In the genomic region with DNA sequence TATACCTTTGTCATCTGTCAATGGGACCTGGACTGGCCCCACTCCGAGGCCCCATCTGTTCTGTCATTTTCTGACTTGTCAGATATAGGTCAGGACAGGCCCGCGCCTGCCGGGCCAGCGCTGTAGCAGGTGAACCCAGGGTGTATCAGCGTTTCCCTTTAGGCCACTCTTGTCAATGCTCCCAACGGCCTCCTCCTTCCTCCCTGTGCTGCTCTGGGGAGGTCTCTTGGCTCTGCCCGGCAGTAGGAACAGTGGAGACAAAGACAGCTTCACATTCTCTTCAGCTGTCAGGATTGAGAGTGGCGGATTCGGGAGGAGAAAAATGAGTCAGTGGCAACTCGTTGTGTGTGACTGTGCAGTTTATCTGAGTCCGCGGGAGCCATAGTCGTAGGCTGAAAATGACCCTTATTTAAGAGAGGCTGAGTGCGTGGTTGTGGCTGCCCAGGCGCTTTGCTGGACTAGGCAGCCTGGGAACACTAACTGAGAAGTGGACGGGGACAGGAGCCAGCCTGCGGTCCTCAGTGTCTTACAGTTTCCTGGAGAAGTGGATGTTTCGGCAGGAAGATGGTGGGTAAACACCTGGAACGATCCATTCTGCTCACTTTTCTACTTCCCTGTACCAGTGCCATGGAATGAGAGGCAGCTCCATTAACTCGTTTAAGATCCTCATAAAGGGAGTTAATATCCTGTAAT, we compare ENCODE assay signal across 18 cellular contexts.
DNase-seq lines count a peak whose midpoint lies in the region; ATAC-seq lines count a peak whose summit lies in the region.
"Had no signal": no experiment of that assay in that cellular context is flagged by ENCODE, and none has a peak within 500 bp of the region (broad histone marks: within the 10 kb centered on the region; RNA-seq: fewer than 3 reads in every experiment).

No MANE protein-coding gene starts in this region.

- peaks cover 28 to 64% of the 10 kb centered on the region in 2 donors for H3K36me3 Mint-ChIP-seq in CD4-positive, alpha-beta memory T cell

- H3K9me3 Mint-ChIP-seq in CD4-positive, alpha-beta memory T cell, result no peaks in the 10 kb centered on the region
- H3K9me3 Mint-ChIP-seq: activated naive CD8-positive, alpha-beta T cell treated with anti-CD3 and anti-CD28 coated beads, Interleukin-2, amount 50 U/mL, for 24 hours had no signal

- in situ Hi-C loops in G401 (cut with HindIII; ENCODE audit: low sequenced_read_pairs), result no loop called here

- POLR2A ChIA-PET in CD4-positive, alpha-beta memory T cell (lab: Charles Lee; ENCODE audit: partially characterized antibody), result interaction anchor here (1.2 to 2.9 kb wide), 3 partner anchors 13 to 23 kb away, joined by 3 to 22 read pairs (median 6); no protein-coding TSS in a partner anchor

- H3K27ac Mint-ChIP-seq in CD4-positive, alpha-beta memory T cell, result peak overlapping the region in 3 of 7 donors; percentile 21 to 37 (median 23)
- H3K27ac Mint-ChIP-seq: activated naive CD8-positive, alpha-beta T cell treated with anti-CD3 and anti-CD28 coated beads, Interleukin-2, amount 50 U/mL, for 24 hours had no signal

- H3K27me3 ChIP-seq in CD4-positive, alpha-beta memory T cell (ENCODE audit: insufficient read depth, low read length), result no peaks in the 10 kb centered on the region
- H3K27me3 ChIP-seq: vagina had no signal

- H3K4me3 ChIP-seq in CD4-positive, alpha-beta memory T cell (ENCODE audit: low read length in 2 of 2), result no peak overlapping the region
- H3K4me3 ChIP-seq: vagina had no signal

- no peaks in the 10 kb centered on the region for H3K27me3 Mint-ChIP-seq in CD4-positive, alpha-beta memory T cell

- DNase-seq in G401 (ENCODE audit: low spot score) (peak; percentile 89), amygdala (lab: John Stamatoyannopoulos, UW) (peak in 43 of 56 donors; percentile 12 to 76 (median 34)), head of caudate nucleus (peak in 40 of 42 donors; percentile 22 to 85 (median 64)), occipital lobe (lab: John Stamatoyannopoulos, UW) (peak; percentile 23), NCI-H1105 treated with DMSO at 0.1 percent for 48 hours (lab: John Stamatoyannopoulos, UW) (no peak), MV-4-11 (lab: John Stamatoyannopoulos, UW) (no peak)
- DNase-seq in CD4-positive, alpha-beta memory T cell, result no peak
- DNase-seq: activated CD4-positive, CD25-positive, alpha-beta regulatory T cell; activated CD8-positive, alpha-beta memory T cell treated with anti-CD3 and anti-CD28 coated beads, Interleukin-2, amount 50 U/mL, for 4 hours; activated naive CD8-positive, alpha-beta T cell treated with anti-CD3 and anti-CD28 coated beads, Interleukin-2, amount 50 U/mL, for 24 hours; AML-193; effector CD4-positive, alpha-beta T cell; KG1; left ventricle myocardium superior; NCI-H2081 had no signal

- peaks cover 47% of the 10 kb centered on the region for H3K4me1 ChIP-seq in CD4-positive, alpha-beta memory T cell (ENCODE audit: insufficient read depth, low read length)
- H3K4me1 ChIP-seq: parathyroid adenoma, vagina had no signal

- CTCF ChIA-PET in CD4-positive, alpha-beta memory T cell (lab: Charles Lee; ENCODE audit: partially characterized antibody), result interaction anchor here (3.8 kb wide), 1 partner anchor 21 kb away, joined by 22 read pairs; no protein-coding TSS in a partner anchor

- no peaks in the 10 kb centered on the region for H3K9me3 ChIP-seq in CD4-positive, alpha-beta memory T cell (ENCODE audit: control insufficient read depth in 1 of 2, low read length in 2 of 2)
- H3K9me3 ChIP-seq: vagina had no signal

- H3K4me3 Mint-ChIP-seq in CD4-positive, alpha-beta memory T cell, result no peak overlapping the region
- H3K4me3 Mint-ChIP-seq: activated naive CD8-positive, alpha-beta T cell treated with anti-CD3 and anti-CD28 coated beads, Interleukin-2, amount 50 U/mL, for 24 hours had no signal

- peaks cover 30% of the 10 kb centered on the region for H3K36me3 ChIP-seq in CD4-positive, alpha-beta memory T cell (ENCODE audit: insufficient read depth, low read length)
- H3K36me3 ChIP-seq: vagina had no signal

- peaks cover 22 to 54% (median 39%) of the 10 kb centered on the region in 4 donors for H3K4me1 Mint-ChIP-seq in CD4-positive, alpha-beta memory T cell

- ATAC-seq in GM21515 (IDR thresholded peaks at IDR 0.05; ENCODE audit: unreplicated experiment), result no peak
- ATAC-seq: activated naive CD8-positive, alpha-beta T cell treated with anti-CD3 and anti-CD28 coated beads, Interleukin-2, amount 50 U/mL, for 24 hours; left ventricle myocardium superior had no signal

- intact Hi-C loops in head of caudate nucleus (cut with DNase I), result no loop called here
- intact Hi-C loops in CD4-positive, alpha-beta memory T cell (cut with micrococcal nuclease), result no loop called here

- H3K27ac ChIP-seq in CD4-positive, alpha-beta memory T cell (ENCODE audit: low read depth, low read length), result no peak overlapping the region
- H3K27ac ChIP-seq: parathyroid adenoma, vagina had no signal

Comparison
In these comparisons a context has a peak if more than half of its experiments do, and no peak if none do; other contexts are left out.
1. DNase-seq: peak in G401 (single experiment), amygdala (43 of 56), head of caudate nucleus (40 of 42) and occipital lobe (single experiment); none in NCI-H1105 treated with DMSO at 0.1 percent for 48 hours (single experiment), MV-4-11 (single experiment) and CD4-positive, alpha-beta memory T cell (0 of 5).